13 cellular contexts compared by ENCODE assay signal in genomic region chr2:237057893-237058300, GRCh38. TPM values are rescaled to one million over a fixed set of nuclear protein-coding genes. Genes with fewer than 3 reads are reported as not detected.
DNase-seq lines count a peak whose midpoint lies in the region; ATAC-seq and TF ChIP-seq lines count a peak whose summit lies in the region.
"Had no signal": no experiment of that assay in that cellular context is flagged by ENCODE, and none has a peak within 500 bp of the region (broad histone marks: within the 10 kb centered on the region; RNA-seq: fewer than 3 reads in every experiment).

No MANE protein-coding gene starts in this region.

- H3K4me1 ChIP-seq in hepatocyte (ENCODE audit: insufficient read depth) (peaks cover 6% of the 10 kb centered on the region), heart left ventricle (peaks cover 0 to 6% (median 0%) of the 10 kb centered on the region in 12 donors)

- TF ChIP-seq POLR2A in heart left ventricle (IDR thresholded peaks at IDR 0.05) = no peak

- H3K27me3 Mint-ChIP-seq in activated B cell treated with CpG ODN at 0.5 μM for 24 hours = peaks cover 3% of the 10 kb centered on the region
- H3K27me3 Mint-ChIP-seq in activated CD4-positive, alpha-beta T cell treated with anti-CD3 and anti-CD28 coated beads, Interleukin-2, amount 10 ng/mL, durations not matched to agents 24 days and 14 days = peaks cover 2% of the 10 kb centered on the region
- H3K27me3 Mint-ChIP-seq: activated naive CD4-positive, alpha-beta T cell treated with anti-CD3 and anti-CD28 coated beads, Interleukin-2, amount 10 ng/mL, durations not matched to agents 7 days and 5 days had no signal

- no peaks in the 10 kb centered on the region for H3K79me2 ChIP-seq in hepatocyte

- DNase-seq in activated B cell treated with CpG ODN at 0.5 μM for 24 hours = no peak
- no peak for DNase-seq in hepatocyte (ENCODE audit: low spot score)
- DNase-seq in heart left ventricle = no peak
- DNase-seq in activated CD4-positive, alpha-beta T cell treated with anti-CD3 and anti-CD28 coated beads, Interleukin-2, amount 10 ng/mL, durations not matched to agents 24 days and 14 days = no peak
- DNase-seq in NCI-H146 (lab: John Stamatoyannopoulos, UW) = no peak
- DNase-seq: activated naive CD4-positive, alpha-beta T cell treated with anti-CD3 and anti-CD28 coated beads, Interleukin-2, amount 10 ng/mL, durations not matched to agents 7 days and 5 days; COR-L47; NCI-H1092 treated with DMSO at 0.1 percent for 48 hours; stimulated activated naive CD4-positive, alpha-beta T cell had no signal

- TF ChIP-seq CTCF in activated B cell treated with CpG ODN at 0.5 μM for 24 hours (IDR thresholded peaks at IDR 0.05) (no peak), hepatocyte (IDR thresholded peaks at IDR 0.05; ENCODE audit: poor library complexity) (no peak), heart left ventricle (IDR thresholded peaks at IDR 0.05) (no peak)

- CTCF ChIA-PET in activated B cell treated with CpG ODN at 0.5 μM for 24 hours (lab: Charles Lee) = no interaction called here

- no peak overlapping the region for H3K27ac Mint-ChIP-seq in activated B cell treated with CpG ODN at 0.5 μM for 24 hours
- no peak overlapping the region for H3K27ac Mint-ChIP-seq in activated CD4-positive, alpha-beta T cell treated with anti-CD3 and anti-CD28 coated beads, Interleukin-2, amount 10 ng/mL, durations not matched to agents 24 days and 14 days
- H3K27ac Mint-ChIP-seq: activated naive CD4-positive, alpha-beta T cell treated with anti-CD3 and anti-CD28 coated beads, Interleukin-2, amount 10 ng/mL, durations not matched to agents 7 days and 5 days had no signal

- no peak overlapping the region for H3K4me2 ChIP-seq in hepatocyte

- POLR2A ChIA-PET in activated B cell treated with CpG ODN at 0.5 μM for 24 hours (lab: Charles Lee) = interaction anchor here (1.3 kb wide), 1 partner anchor 490 kb away, joined by 3 read pairs; no protein-coding TSS in a partner anchor

- H3K36me3 Mint-ChIP-seq in activated B cell treated with CpG ODN at 0.5 μM for 24 hours (ENCODE audit: low read depth) = no peaks in the 10 kb centered on the region
- H3K36me3 Mint-ChIP-seq in activated CD4-positive, alpha-beta T cell treated with anti-CD3 and anti-CD28 coated beads, Interleukin-2, amount 10 ng/mL, durations not matched to agents 24 days and 14 days (ENCODE audit: low read depth) = no peaks in the 10 kb centered on the region
- H3K36me3 Mint-ChIP-seq: activated naive CD4-positive, alpha-beta T cell treated with anti-CD3 and anti-CD28 coated beads, Interleukin-2, amount 10 ng/mL, durations not matched to agents 7 days and 5 days had no signal

- H3K9me3 ChIP-seq in hepatocyte (ENCODE audit: low read depth) (no peaks in the 10 kb centered on the region), heart left ventricle (no peaks in the 10 kb centered on the region)

- no peaks in the 10 kb centered on the region for H4K20me1 ChIP-seq in hepatocyte (ENCODE audit: insufficient read depth, poor library complexity, severe bottlenecking)

- no peaks in the 10 kb centered on the region for H3K9me2 ChIP-seq in hepatocyte (replicated peaks; ENCODE audit: insufficient read depth)

- peak overlapping the region; percentile 67 for H3K4me3 Mint-ChIP-seq in activated B cell treated with CpG ODN at 0.5 μM for 24 hours
- no peak overlapping the region for H3K4me3 Mint-ChIP-seq in activated CD4-positive, alpha-beta T cell treated with anti-CD3 and anti-CD28 coated beads, Interleukin-2, amount 10 ng/mL, durations not matched to agents 24 days and 14 days
- H3K4me3 Mint-ChIP-seq: activated naive CD4-positive, alpha-beta T cell treated with anti-CD3 and anti-CD28 coated beads, Interleukin-2, amount 10 ng/mL, durations not matched to agents 7 days and 5 days had no signal

- 85% methylated on average over 5 of the region's 5 CpGs for WGBS in hepatocyte (ENCODE audit: low lambda C conversion rate, missing lambda C conversion rate)
- WGBS in heart left ventricle, 4 donors = 92 to 97% (median 95%) methylated on average over 5 of the region's 5 CpGs

- no peaks in the 10 kb centered on the region for H3K27me3 ChIP-seq in hepatocyte
- H3K27me3 ChIP-seq in heart left ventricle = no peaks in the 10 kb centered on the region

- no peak overlapping the region for H3K27ac ChIP-seq in hepatocyte
- no peak overlapping the region for H3K27ac ChIP-seq in heart left ventricle

- no peaks in the 10 kb centered on the region for H3K9me3 Mint-ChIP-seq in activated B cell treated with CpG ODN at 0.5 μM for 24 hours
- H3K9me3 Mint-ChIP-seq in activated CD4-positive, alpha-beta T cell treated with anti-CD3 and anti-CD28 coated beads, Interleukin-2, amount 10 ng/mL, durations not matched to agents 24 days and 14 days = no peaks in the 10 kb centered on the region
- H3K9me3 Mint-ChIP-seq: activated naive CD4-positive, alpha-beta T cell treated with anti-CD3 and anti-CD28 coated beads, Interleukin-2, amount 10 ng/mL, durations not matched to agents 7 days and 5 days had no signal

- no peak overlapping the region for H2AFZ ChIP-seq in hepatocyte

- H3K4me1 Mint-ChIP-seq in activated B cell treated with CpG ODN at 0.5 μM for 24 hours = peaks cover 37% of the 10 kb centered on the region
- peaks cover 16% of the 10 kb centered on the region for H3K4me1 Mint-ChIP-seq in activated CD4-positive, alpha-beta T cell treated with anti-CD3 and anti-CD28 coated beads, Interleukin-2, amount 10 ng/mL, durations not matched to agents 24 days and 14 days

- H3K4me3 ChIP-seq in hepatocyte (no peak overlapping the region), heart left ventricle (no peak overlapping the region)

- intact Hi-C loops in activated B cell treated with CpG ODN at 0.5 μM for 24 hours (cut with micrococcal nuclease) = no loop called here
- intact Hi-C loops in heart left ventricle (cut with DNase I) = loop anchor here in 1 of 10 donors (10.0 kb wide), 1 partner anchor 1273 kb away; no protein-coding TSS in a partner anchor
- intact Hi-C loops in activated CD4-positive, alpha-beta T cell treated with anti-CD3 and anti-CD28 coated beads, Interleukin-2, amount 10 ng/mL, durations not matched to agents 24 days and 14 days (cut with micrococcal nuclease) = no loop called here

- ATAC-seq in GM18858 (IDR thresholded peaks at IDR 0.05; ENCODE audit: unreplicated experiment) (peak; percentile 62), GM21526 (IDR thresholded peaks at IDR 0.05; ENCODE audit: low FRiP score, unreplicated experiment) (peak; percentile 78), HG03097 (IDR thresholded peaks at IDR 0.05; ENCODE audit: low FRiP score, unreplicated experiment) (peak; percentile 71), activated B cell treated with CpG ODN at 0.5 μM for 24 hours (ENCODE audit: low read depth) (peak; percentile 78), heart left ventricle (no peak)
- ATAC-seq: Panc1 had no signal

- H3K36me3 ChIP-seq in hepatocyte (replicated peaks; ENCODE audit: insufficient read depth, low read depth) = no peaks in the 10 kb centered on the region
- no peaks in the 10 kb centered on the region for H3K36me3 ChIP-seq in heart left ventricle

RNA-seq across cellular contexts. Expression of gene COPS8, which starts 27.8 kb away (rescaled TPM):
- total RNA-seq in activated B cell treated with CpG ODN at 0.5 μM for 24 hours (31.8 and 35.1 TPM in 2 replicates), hepatocyte (134 and 140 TPM in 2 replicates), heart left ventricle (100 to 1,000 TPM in 3 of 9 donors, 10 to 100 TPM in 6; 71.3 to 168 (median 93.0) TPM)
- polyA plus RNA-seq in hepatocyte (106 and 108 TPM in 2 replicates), heart left ventricle (100 to 1,000 TPM in 1 of 2 donors, 10 to 100 TPM in 1; 34.7 to 231 TPM)
- total RNA-seq in activated CD4-positive, alpha-beta T cell treated with anti-CD3 and anti-CD28 coated beads, Interleukin-2, amount 10 ng/mL, durations not matched to agents 24 days and 14 days = 60.1 and 67.5 TPM in 2 replicates

Comparison
In these comparisons a context has a peak if more than half of its experiments do, and no peak if none do; other contexts are left out.
1. ATAC-seq: peak in GM18858 (single experiment), GM21526 (single experiment), HG03097 (single experiment) and activated B cell treated with CpG ODN at 0.5 μM for 24 hours (single experiment); none in heart left ventricle (0 of 4).